In the genomic region with DNA sequence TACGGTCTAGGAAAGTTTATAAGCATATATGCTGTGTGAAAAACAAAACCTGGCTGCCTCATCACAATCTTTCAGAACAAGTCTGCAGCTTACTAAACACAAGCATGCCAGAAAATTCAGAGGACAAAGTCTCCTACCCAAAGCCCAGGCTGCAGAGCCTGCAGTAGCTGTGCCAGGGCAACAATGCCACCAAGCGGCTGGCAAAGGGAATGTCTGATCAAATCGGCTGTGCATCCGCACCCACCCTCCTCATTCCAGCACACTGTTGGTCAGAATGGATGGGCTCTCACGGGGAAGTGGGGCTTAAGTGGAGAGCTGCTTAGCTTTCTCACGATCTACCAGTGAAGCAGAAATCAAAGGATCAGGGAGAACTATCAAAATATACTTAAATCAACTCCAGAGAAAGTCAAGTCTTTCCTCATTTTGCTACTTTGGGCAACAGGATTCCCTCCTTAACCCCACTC, we compare ENCODE assay signal across 8 cellular contexts.
DNase-seq lines count a peak whose midpoint lies in the region; ATAC-seq and TF ChIP-seq lines count a peak whose summit lies in the region.

No MANE protein-coding gene starts in this region.

- H3K27me3 ChIP-seq in RWPE2 (ENCODE audit: insufficient read depth, poor library complexity, severe bottlenecking) (no peaks in the 10 kb centered on the region), gastroesophageal sphincter (no peaks in the 10 kb centered on the region), osteoblast (ENCODE audit: insufficient read depth, low read length) (no peaks in the 10 kb centered on the region), upper lobe of left lung (no peaks in the 10 kb centered on the region)

- DNase-seq in NK-92 treated with Interleukin-12 subunit alpha and Interleukin-12 subunit beta, amount 100 ng/mL, for 24 hours (lab: John Stamatoyannopoulos, UW) = peak; percentile 13
- DNase-seq in NK-92 (lab: John Stamatoyannopoulos, UW; ENCODE audit: unreplicated experiment) (no peak), LNCaP clone FGC (ENCODE audit: low read depth) (peak; percentile 61), RWPE2 (ENCODE audit: low spot score) (no peak), osteoblast (ENCODE audit: insufficient read length, low spot score, missing footprints) (peak; percentile 91), upper lobe of left lung (peak in 1 of 2 donors; percentile 79)
- peak; percentile 66 for DNase-seq in activated naive CD4-positive, alpha-beta T cell treated with Interleukin-2 at 50 U/mL for 16 hours

- TF ChIP-seq CTCF in LNCaP clone FGC (IDR thresholded peaks at IDR 0.05; ENCODE audit: control insufficient read depth, extremely low read depth, insufficient read depth) (peak; percentile 94), RWPE2 (IDR thresholded peaks at IDR 0.05; ENCODE audit: poor library complexity, severe bottlenecking) (peak; percentile 98), gastroesophageal sphincter (IDR thresholded peaks at IDR 0.05) (peak; percentile 55 to 87 (median 75)), osteoblast (IDR thresholded peaks at IDR 0.05; ENCODE audit: extremely low read depth, low read depth, low read length) (peak; percentile 97), upper lobe of left lung (IDR thresholded peaks at IDR 0.05) (peak; percentile 68 to 87 (median 80))

- no peak for TF ChIP-seq POLR2A in gastroesophageal sphincter (IDR thresholded peaks at IDR 0.05)
- no peak for TF ChIP-seq POLR2A in upper lobe of left lung (IDR thresholded peaks at IDR 0.05)

- no peaks in the 10 kb centered on the region for H3K9me3 ChIP-seq in RWPE2 (ENCODE audit: severe bottlenecking)
- no peaks in the 10 kb centered on the region for H3K9me3 ChIP-seq in gastroesophageal sphincter
- H3K9me3 ChIP-seq in osteoblast (ENCODE audit: low read depth, low read length) = no peaks in the 10 kb centered on the region
- no peaks in the 10 kb centered on the region for H3K9me3 ChIP-seq in upper lobe of left lung

- ATAC-seq in RWPE2 (ENCODE audit: low read depth) (peak; percentile 75), gastroesophageal sphincter (peak; percentile 62), upper lobe of left lung (ENCODE audit: low FRiP score in 2 of 2) (peak; percentile 91 to 92)

- peaks cover 40% of the 10 kb centered on the region for H3K4me1 ChIP-seq in RWPE2 (ENCODE audit: insufficient read depth, poor library complexity, severe bottlenecking)
- H3K4me1 ChIP-seq in gastroesophageal sphincter = peaks cover 0 to 55% (median 3%) of the 10 kb centered on the region in 3 donors
- peaks cover 10% of the 10 kb centered on the region for H3K4me1 ChIP-seq in osteoblast (ENCODE audit: insufficient read depth, low read length)
- peaks cover 23 to 52% (median 28%) of the 10 kb centered on the region in 4 donors for H3K4me1 ChIP-seq in upper lobe of left lung

- H3K27ac ChIP-seq in RWPE2 (ENCODE audit: poor library complexity, severe bottlenecking) = peak overlapping the region; percentile 92
- H3K27ac ChIP-seq in gastroesophageal sphincter = no peak overlapping the region
- H3K27ac ChIP-seq in osteoblast (ENCODE audit: low read depth, low read length) = no peak overlapping the region
- peak overlapping the region; percentile 7 to 44 (median 28) for H3K27ac ChIP-seq in upper lobe of left lung

- peaks cover 24% of the 10 kb centered on the region for H3K79me2 ChIP-seq in osteoblast (ENCODE audit: insufficient read depth, low read length)

- peaks cover 4% of the 10 kb centered on the region for H4K20me1 ChIP-seq in osteoblast (ENCODE audit: insufficient read depth, low read length)

- 9 to 14% methylated on average over 4 to 6 of the region's 6 CpGs for WGBS in gastroesophageal sphincter (ENCODE audit: low coverage in 1 of 2), 2 donors
- WGBS in upper lobe of left lung, 2 donors = 11 to 18% methylated on average over 6 of the region's 6 CpGs

- no peak for TF ChIP-seq EP300 in gastroesophageal sphincter (IDR thresholded peaks at IDR 0.05)
- TF ChIP-seq EP300 in upper lobe of left lung (IDR thresholded peaks at IDR 0.05) = no peak

- H3K36me3 ChIP-seq in RWPE2 (ENCODE audit: low read depth) (peaks cover 48% of the 10 kb centered on the region), gastroesophageal sphincter (peaks cover 0 to 48% of the 10 kb centered on the region in 2 donors), osteoblast (ENCODE audit: insufficient read depth, low read length) (peaks cover 5% of the 10 kb centered on the region), upper lobe of left lung (peaks cover 0 to 51% (median 20%) of the 10 kb centered on the region in 4 donors)

- no peak overlapping the region for H2AFZ ChIP-seq in osteoblast (ENCODE audit: low read length)

- no peak overlapping the region for H3K4me2 ChIP-seq in osteoblast (ENCODE audit: insufficient read depth, low read length)

- H3K4me3 ChIP-seq in LNCaP clone FGC (ENCODE audit: low read depth, low read length) = no peak overlapping the region
- H3K4me3 ChIP-seq in RWPE2 (ENCODE audit: severe bottlenecking) = no peak overlapping the region
- no peak overlapping the region for H3K4me3 ChIP-seq in gastroesophageal sphincter
- no peak overlapping the region for H3K4me3 ChIP-seq in osteoblast (ENCODE audit: insufficient read depth, low read length)
- no peak overlapping the region for H3K4me3 ChIP-seq in upper lobe of left lung

Comparison
In these comparisons a context has a peak if more than half of its experiments do, and no peak if none do; other contexts are left out.
1. DNase-seq: peak in NK-92 treated with Interleukin-12 subunit alpha and Interleukin-12 subunit beta, amount 100 ng/mL, for 24 hours (single experiment), LNCaP clone FGC (single experiment), activated naive CD4-positive, alpha-beta T cell treated with Interleukin-2 at 50 U/mL for 16 hours (single experiment) and osteoblast (single experiment); none in NK-92 (single experiment) and RWPE2 (single experiment).
2. H3K27ac ChIP-seq: peak in RWPE2 (single experiment) and upper lobe of left lung (4 of 4); none in gastroesophageal sphincter (0 of 4) and osteoblast (single experiment).
3. Peak in every context shown above with its lines, with median percentiles within 50 percentile points of each other: CTCF ChIP-seq and ATAC-seq.